Comparison of ENCODE assay signal across 26 cellular contexts in genomic region chr11:75203138-75203537, GRCh38. TPM values are rescaled to one million over a fixed set of nuclear protein-coding genes. Genes with fewer than 3 reads are reported as not detected.
"Had no signal": no experiment of that assay in that cellular context is flagged by ENCODE, and none has a peak within 500 bp of the region (broad histone marks: within the 10 kb centered on the region; RNA-seq: fewer than 3 reads in every experiment).

No MANE protein-coding gene starts in this region.

- ATAC-seq: activated CD4-positive, CD25-positive, alpha-beta regulatory T cell treated with anti-CD3 and anti-CD28 coated beads, Interleukin-2, amount 50 U/mL, for 24 hours; foreskin keratinocyte; heart left ventricle; naive thymus-derived CD4-positive, alpha-beta T cell; T-helper 17 cell had no signal

- H3K4me1 ChIP-seq: ascending aorta, foreskin keratinocyte, vagina had no signal

- H3K36me3 ChIP-seq: ascending aorta, left ventricle myocardium inferior, right atrium auricular region, thoracic aorta, vagina, WERI-Rb-1 had no signal

- H3K27ac ChIP-seq: ascending aorta, coronary artery, esophagus muscularis mucosa, foreskin keratinocyte, right atrium auricular region, spleen, thoracic aorta, vagina, WERI-Rb-1 had no signal

- H3K4me3 ChIP-seq: ascending aorta, coronary artery, esophagus muscularis mucosa, heart left ventricle, left ventricle myocardium inferior, right atrium auricular region, spleen, thoracic aorta, vagina had no signal

- H3K27me3 ChIP-seq: ascending aorta, heart left ventricle, right atrium auricular region, vagina had no signal

- DNase-seq: activated CD4-positive, alpha-beta T cell treated with anti-CD3 and anti-CD28 coated beads for 48 hours; activated CD4-positive, alpha-beta T cell treated with anti-CD3 and anti-CD28 coated beads, Interleukin-2, amount 50 U/mL, for 48 hours; activated CD8-positive, alpha-beta memory T cell treated with anti-CD3 and anti-CD28 coated beads for 24 hours; activated gamma-delta T cell; activated naive CD4-positive, alpha-beta T cell treated with anti-CD3 and anti-CD28 coated beads, Interleukin-2, amount 10 ng/mL, durations not matched to agents 7 days and 5 days; activated naive CD8-positive, alpha-beta T cell treated with anti-CD3 and anti-CD28 coated beads, Interleukin-2, amount 10 ng/mL, durations not matched to agents 7 days and 5 days; foreskin keratinocyte; heart left ventricle; kidney glomerular epithelial cell; left ventricle myocardium inferior; mammary epithelial cell; midbrain; naive thymus-derived CD4-positive, alpha-beta T cell; nucleus accumbens; spleen; T-helper 17 cell; T1000; WERI-Rb-1 had no signal

RNA-seq across cellular contexts. Expression of gene TPBGL, which starts 37.4 kb away (rescaled TPM):
- polyA plus RNA-seq: neural cell had no signal

RNA-seq across cellular contexts. Expression of gene SLCO2B1, which starts 52.2 kb away (rescaled TPM):
- polyA plus RNA-seq: foreskin keratinocyte; mammary epithelial cell; naive thymus-derived CD4-positive, alpha-beta T cell; neural cell had no signal
